Comparison of ENCODE assay signal across 8 cellular contexts in the genomic region with DNA sequence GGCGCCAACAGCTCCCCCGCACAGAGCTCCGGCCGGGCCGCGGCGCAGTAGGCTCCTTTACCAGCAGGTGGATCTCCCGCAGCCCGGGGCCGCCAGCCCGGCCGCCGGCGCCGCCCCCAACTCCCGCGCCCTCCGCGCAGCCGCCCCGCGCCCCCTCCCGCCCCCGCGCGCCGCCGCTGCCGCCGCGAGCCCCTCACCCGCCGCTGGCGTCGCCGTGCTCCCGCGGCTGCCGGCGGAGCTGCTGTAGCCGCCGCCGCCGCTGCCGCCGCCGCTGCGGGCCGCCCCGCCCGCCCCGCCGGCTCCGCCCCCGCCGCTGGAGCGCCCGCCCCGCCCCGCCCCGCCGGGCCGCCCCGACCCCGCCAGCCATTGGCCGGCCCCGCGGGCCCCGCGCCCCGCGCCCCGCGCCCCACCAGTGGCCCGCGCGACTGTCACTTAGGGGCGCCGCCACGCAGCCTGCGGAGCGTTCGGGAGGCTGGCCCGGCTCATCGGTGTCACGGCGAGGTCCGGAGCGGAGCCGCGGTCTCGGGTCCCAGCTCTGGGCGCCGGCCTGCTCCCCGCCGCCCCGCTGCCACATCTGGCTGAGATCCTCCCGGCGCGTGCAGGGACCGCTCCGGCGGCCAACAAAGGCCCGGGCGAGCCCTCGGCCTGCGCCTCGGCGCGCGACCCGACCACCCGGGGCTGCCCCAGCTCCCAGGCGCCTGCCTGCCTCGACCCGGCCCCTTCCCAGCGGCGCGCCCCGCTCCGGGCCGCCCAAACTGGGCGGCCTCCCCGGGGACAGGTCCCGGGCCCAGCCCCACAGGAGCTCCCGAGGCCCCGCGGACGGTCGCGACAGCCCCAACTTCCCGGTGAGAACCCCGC.
DNase-seq lines count a peak whose midpoint lies in the region; ATAC-seq and TF ChIP-seq lines count a peak whose summit lies in the region.

MGAT4A (minus strand) TSS at position 282 of the 858 bp plus-strand sequence. CDS start 4,800 bp downstream, outside the sequence.

- peaks cover 11% of the 10 kb centered on the region for H3K4me1 ChIP-seq in OCI-LY3 (ENCODE audit: low read length)

- peak within 1 kb of the TSS; percentile 86 for H3K4me3 Mint-ChIP-seq in nephron progenitor cell
- H3K4me3 Mint-ChIP-seq in stimulated activated naive CD8-positive, alpha-beta T cell treated with anti-CD3 and anti-CD28 coated beads, Interleukin-15, Interleukin-2, amounts not matched to agents 100 ng/mL and 50 ng/mL, for 24 hours = peak within 1 kb of the TSS; percentile 93

- no peaks in the 10 kb centered on the region for H4K20me1 ChIP-seq in OCI-LY3 (ENCODE audit: insufficient read depth, low read length)

- H3K27ac Mint-ChIP-seq in nephron progenitor cell = no peak within 1 kb of the TSS
- peak within 1 kb of the TSS; percentile 94 for H3K27ac Mint-ChIP-seq in stimulated activated naive CD8-positive, alpha-beta T cell treated with anti-CD3 and anti-CD28 coated beads, Interleukin-15, Interleukin-2, amounts not matched to agents 100 ng/mL and 50 ng/mL, for 24 hours

- H3K36me3 ChIP-seq in OCI-LY3 (replicated peaks; ENCODE audit: low read depth, low read length) = no peaks in the 10 kb centered on the region

- DNase-seq in AG09309 (ENCODE audit: low read depth) (no peak), activated T-helper 1 cell treated with Interleukin-2 at 50 U/mL for 16 hours (ENCODE audit: low read depth) (peak; percentile 77), fibroblast of mammary gland (ENCODE audit: low read depth) (no peak), nephron progenitor cell (peak; percentile 79)

- H3K9me3 ChIP-seq in OCI-LY3 (ENCODE audit: insufficient read depth, low read length) = no peaks in the 10 kb centered on the region

- H3K79me2 ChIP-seq in OCI-LY3 (ENCODE audit: low read length) = no peaks in the 10 kb centered on the region

- peak within 1 kb of the TSS; percentile 94 for H2AFZ ChIP-seq in OCI-LY3 (ENCODE audit: low read depth, low read length)

- TF ChIP-seq POLR2A in GM18526 (IDR thresholded peaks at IDR 0.05; ENCODE audit: extremely low read depth, insufficient read length) = peak; percentile 54

- H3K27me3 ChIP-seq in OCI-LY3 (ENCODE audit: low read depth, low read length) = peaks cover 19% of the 10 kb centered on the region

- peak within 1 kb of the TSS; percentile 100 for H3K4me2 ChIP-seq in OCI-LY3 (ENCODE audit: low read length)

- peak within 1 kb of the TSS; percentile 19 for H3K4me3 ChIP-seq in AG09309 (ENCODE audit: control insufficient read depth, low read depth, low read length)
- peak within 1 kb of the TSS; percentile 96 for H3K4me3 ChIP-seq in OCI-LY3 (ENCODE audit: low read length)
- H3K4me3 ChIP-seq in fibroblast of mammary gland (ENCODE audit: control insufficient read depth, low read depth, low read length) = peak within 1 kb of the TSS; percentile 28

- no peak within 1 kb of the TSS for H3K27ac ChIP-seq in OCI-LY3 (ENCODE audit: low read length)

- TF ChIP-seq CTCF in AG09309 (IDR thresholded peaks at IDR 0.05; ENCODE audit: control insufficient read depth, insufficient read depth, low read depth, low read length, missing control alignments) (no peak), OCI-LY3 (IDR thresholded peaks at IDR 0.05; ENCODE audit: low read depth, low read length) (no peak), fibroblast of mammary gland (conservative IDR thresholded peaks at IDR 0.05; ENCODE audit: control insufficient read depth, insufficient read depth, low read depth, low read length) (no peak), nephron progenitor cell (IDR thresholded peaks at IDR 0.05) (no peak)

- peak within 1 kb of the TSS; percentile 87 for H3K9ac ChIP-seq in OCI-LY3 (ENCODE audit: low read length)

- H3K9me3 Mint-ChIP-seq in nephron progenitor cell = peaks cover 10% of the 10 kb centered on the region
- no peaks in the 10 kb centered on the region for H3K9me3 Mint-ChIP-seq in stimulated activated naive CD8-positive, alpha-beta T cell treated with anti-CD3 and anti-CD28 coated beads, Interleukin-15, Interleukin-2, amounts not matched to agents 100 ng/mL and 50 ng/mL, for 24 hours

- ATAC-seq in HG03066 (IDR thresholded peaks at IDR 0.05; ENCODE audit: low read depth, unreplicated experiment) = peak; percentile 71

- H3K36me3 Mint-ChIP-seq in nephron progenitor cell (ENCODE audit: low read depth) = peaks cover 5% of the 10 kb centered on the region
- H3K36me3 Mint-ChIP-seq in stimulated activated naive CD8-positive, alpha-beta T cell treated with anti-CD3 and anti-CD28 coated beads, Interleukin-15, Interleukin-2, amounts not matched to agents 100 ng/mL and 50 ng/mL, for 24 hours (ENCODE audit: low read depth) = no peaks in the 10 kb centered on the region

- peaks cover 11% of the 10 kb centered on the region for H3K4me1 Mint-ChIP-seq in nephron progenitor cell
- H3K4me1 Mint-ChIP-seq in stimulated activated naive CD8-positive, alpha-beta T cell treated with anti-CD3 and anti-CD28 coated beads, Interleukin-15, Interleukin-2, amounts not matched to agents 100 ng/mL and 50 ng/mL, for 24 hours (ENCODE audit: low read depth) = peaks cover 76% of the 10 kb centered on the region

- peaks cover 59% of the 10 kb centered on the region for H3K27me3 Mint-ChIP-seq in nephron progenitor cell (ENCODE audit: low read depth, poor library complexity)
- no peaks in the 10 kb centered on the region for H3K27me3 Mint-ChIP-seq in stimulated activated naive CD8-positive, alpha-beta T cell treated with anti-CD3 and anti-CD28 coated beads, Interleukin-15, Interleukin-2, amounts not matched to agents 100 ng/mL and 50 ng/mL, for 24 hours

Comparison
In these comparisons a context has a peak if more than half of its experiments do, and no peak if none do; other contexts are left out.
1. DNase-seq: peak in activated T-helper 1 cell treated with Interleukin-2 at 50 U/mL for 16 hours (single experiment) and nephron progenitor cell (single experiment); none in AG09309 (single experiment) and fibroblast of mammary gland (single experiment).
2. H3K4me3 ChIP-seq: peak in every context shown above with its lines; median percentile 96 in OCI-LY3; 28 in fibroblast of mammary gland; 19 in AG09309.